1 cellular context compared by ENCODE assay signal in the genomic region with DNA sequence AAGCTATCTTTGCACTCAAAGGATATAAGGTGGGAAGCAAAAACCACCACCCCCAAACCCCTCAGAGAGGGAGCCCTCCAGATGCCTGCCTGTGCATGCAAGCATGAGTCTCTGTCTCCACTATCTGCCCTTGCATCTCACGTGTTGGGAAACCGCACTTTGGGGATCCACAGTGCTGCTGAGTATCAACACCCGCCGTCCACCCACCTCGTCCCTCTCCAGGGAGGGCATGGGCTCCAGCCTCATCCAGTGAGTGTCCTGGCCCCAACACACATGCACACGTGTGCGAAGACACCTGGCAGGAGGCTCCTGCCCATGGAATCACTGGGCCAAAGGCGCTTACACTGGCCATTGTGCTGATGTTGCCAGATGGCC.
TF ChIP-seq lines count a peak whose summit lies in the region.

No MANE protein-coding gene starts in this region.

TF ChIP-seq in HEK293T, 16 proteins besides CTCF, POLR2A, EP300 and RAD21 (continued from another document):
- no peak for TF ChIP-seq L3MBTL2 (conservative IDR thresholded peaks at IDR 0.05)
- TF ChIP-seq ARNT (IDR thresholded peaks at IDR 0.05): no peak
- TF ChIP-seq FOXA1 (IDR thresholded peaks at IDR 0.05): no peak
- TF ChIP-seq ELF4 (IDR thresholded peaks at IDR 0.05): no peak
- no peak for TF ChIP-seq TARDBP (IDR thresholded peaks at IDR 0.05)
- TF ChIP-seq, protein P1, sequence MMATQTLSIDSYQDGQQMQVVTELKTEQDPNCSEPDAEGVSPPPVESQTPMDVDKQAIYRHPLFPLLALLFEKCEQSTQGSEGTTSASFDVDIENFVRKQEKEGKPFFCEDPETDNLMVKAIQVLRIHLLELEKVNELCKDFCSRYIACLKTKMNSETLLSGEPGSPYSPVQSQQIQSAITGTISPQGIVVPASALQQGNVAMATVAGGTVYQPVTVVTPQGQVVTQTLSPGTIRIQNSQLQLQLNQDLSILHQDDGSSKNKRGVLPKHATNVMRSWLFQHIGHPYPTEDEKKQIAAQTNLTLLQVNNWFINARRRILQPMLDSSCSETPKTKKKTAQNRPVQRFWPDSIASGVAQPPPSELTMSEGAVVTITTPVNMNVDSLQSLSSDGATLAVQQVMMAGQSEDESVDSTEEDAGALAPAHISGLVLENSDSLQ (IDR thresholded peaks at IDR 0.05): no peak
- no peak for TF ChIP-seq NFRKB (IDR thresholded peaks at IDR 0.05)
- no peak for TF ChIP-seq LEF1 (IDR thresholded peaks at IDR 0.05; ENCODE audit: borderline replicate concordance)
- no peak for TF ChIP-seq FOXK2 (IDR thresholded peaks at IDR 0.05)
- TF ChIP-seq HDGF (IDR thresholded peaks at IDR 0.05; ENCODE audit: borderline replicate concordance): no peak
- TF ChIP-seq SUZ12 (IDR thresholded peaks at IDR 0.05): no peak
- no peak for TF ChIP-seq CTBP1 (IDR thresholded peaks at IDR 0.05; ENCODE audit: borderline replicate concordance)
- TF ChIP-seq ZNF384 (IDR thresholded peaks at IDR 0.05): no peak
- no peak for TF ChIP-seq SP1 (IDR thresholded peaks at IDR 0.05)
TF ChIP-seq in HEK293T: peak in this region for 0.
